Comparison of ENCODE assay signal across 18 cellular contexts in the genomic region with DNA sequence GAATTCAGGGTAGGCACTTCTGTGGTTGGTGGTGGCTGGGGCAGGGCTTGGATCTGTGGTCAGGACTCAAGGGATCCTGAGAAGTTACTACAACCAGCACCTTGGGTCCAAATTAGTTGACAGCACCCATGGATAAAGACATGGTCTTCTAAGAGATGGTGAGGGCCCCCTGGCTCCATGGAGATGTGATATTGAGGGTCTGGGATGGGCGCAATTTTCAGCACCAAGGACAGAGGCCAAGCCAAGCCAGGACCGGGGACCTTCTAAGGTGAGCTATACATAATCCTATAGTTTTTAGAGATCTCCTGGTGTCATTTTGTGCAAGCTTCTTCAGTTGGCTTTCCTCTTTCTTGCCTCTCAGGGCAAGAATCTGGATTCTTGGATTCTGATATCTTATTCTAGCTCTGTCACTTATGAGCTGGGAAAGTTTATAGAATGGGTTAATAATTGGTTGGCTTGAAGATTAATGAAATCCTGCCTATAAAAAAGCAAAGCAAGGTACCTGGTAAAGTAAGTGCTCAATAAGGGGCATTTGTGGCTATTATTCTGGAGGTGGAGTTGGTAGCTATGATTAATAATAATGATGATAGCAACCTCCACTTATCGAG.
A peak's percentile ranks its signal among the peaks of the same experiment; 100 is the strongest.
DNase-seq lines count a peak whose midpoint lies in the region; ATAC-seq and TF ChIP-seq lines count a peak whose summit lies in the region.
"Had no signal": no experiment of that assay in that cellular context is flagged by ENCODE, and none has a peak within 500 bp of the region (broad histone marks: within the 10 kb centered on the region; RNA-seq: fewer than 3 reads in every experiment).

No MANE protein-coding gene starts in this region.

- no peaks in the 10 kb centered on the region for H3K4me1 Mint-ChIP-seq in stimulated activated effector memory CD8-positive, alpha-beta T cell treated with anti-CD3 and anti-CD28 coated beads, Interleukin-12 subunit alpha, Interleukin-12 subunit beta, amount 100 ng/mL, for 72 hours

- ATAC-seq in PC-3, result no peak
- ATAC-seq in stimulated activated effector memory CD8-positive, alpha-beta T cell treated with anti-CD3 and anti-CD28 coated beads, Interleukin-12 subunit alpha, Interleukin-12 subunit beta, amount 100 ng/mL, for 72 hours, result no peak
- ATAC-seq: activated naive CD4-positive, alpha-beta T cell treated with anti-CD3 and anti-CD28 coated beads, Interleukin-2, amount 50 U/mL, for 72 hours; natural killer cell treated with Interleukin-12 subunit alpha and Interleukin-12 subunit beta and Interleukin-15 and Interleukin-18, amount 100 ng/mL, for 72 hours had no signal

- H3K4me2 ChIP-seq in PC-3 (ENCODE audit: low read length), result no peak overlapping the region

- H3K9me3 ChIP-seq in A673 (ENCODE audit: low read depth, low read length, poor library complexity, severe bottlenecking) (no peaks in the 10 kb centered on the region), PC-3 (ENCODE audit: low read length) (no peaks in the 10 kb centered on the region)
- H3K9me3 ChIP-seq in effector memory CD4-positive, alpha-beta T cell (ENCODE audit: control insufficient read depth, low read length), result no peaks in the 10 kb centered on the region
- H3K9me3 ChIP-seq: esophagus muscularis mucosa, tibial artery had no signal

- no peaks in the 10 kb centered on the region for H3K9me2 ChIP-seq in PC-3 (replicated peaks; ENCODE audit: low read length)

- H3K27ac ChIP-seq in A673 (ENCODE audit: low read depth, low read length, poor library complexity, severe bottlenecking) (no peak overlapping the region), PC-3 (ENCODE audit: low read length) (no peak overlapping the region)
- H3K27ac ChIP-seq in effector memory CD4-positive, alpha-beta T cell (ENCODE audit: insufficient read depth, low read length, poor library complexity, severe bottlenecking), result no peak overlapping the region
- H3K27ac ChIP-seq: brain microvascular endothelial cell, dorsolateral prefrontal cortex, esophagus muscularis mucosa, tibial artery had no signal

- no peaks in the 10 kb centered on the region for H3K36me3 Mint-ChIP-seq in stimulated activated effector memory CD8-positive, alpha-beta T cell treated with anti-CD3 and anti-CD28 coated beads, Interleukin-12 subunit alpha, Interleukin-12 subunit beta, amount 100 ng/mL, for 72 hours
- H3K36me3 Mint-ChIP-seq: activated naive CD4-positive, alpha-beta T cell treated with anti-CD3 and anti-CD28 coated beads, Interleukin-2, amount 50 U/mL, for 72 hours; natural killer cell treated with Interleukin-12 subunit alpha and Interleukin-12 subunit beta and Interleukin-15 and Interleukin-18, amount 100 ng/mL, for 72 hours had no signal

- no peak overlapping the region for H2AFZ ChIP-seq in PC-3 (ENCODE audit: low read length)

- H3K27ac Mint-ChIP-seq in stimulated activated effector memory CD8-positive, alpha-beta T cell treated with anti-CD3 and anti-CD28 coated beads, Interleukin-12 subunit alpha, Interleukin-12 subunit beta, amount 100 ng/mL, for 72 hours, result no peak overlapping the region
- H3K27ac Mint-ChIP-seq: activated naive CD4-positive, alpha-beta T cell treated with anti-CD3 and anti-CD28 coated beads, Interleukin-2, amount 50 U/mL, for 72 hours; natural killer cell treated with Interleukin-12 subunit alpha and Interleukin-12 subunit beta and Interleukin-15 and Interleukin-18, amount 100 ng/mL, for 72 hours had no signal

- no peak overlapping the region for H3K4me3 Mint-ChIP-seq in stimulated activated effector memory CD8-positive, alpha-beta T cell treated with anti-CD3 and anti-CD28 coated beads, Interleukin-12 subunit alpha, Interleukin-12 subunit beta, amount 100 ng/mL, for 72 hours
- H3K4me3 Mint-ChIP-seq: natural killer cell treated with Interleukin-12 subunit alpha and Interleukin-12 subunit beta and Interleukin-15 and Interleukin-18, amount 100 ng/mL, for 72 hours had no signal

- TF ChIP-seq CTCF in A673 (conservative IDR thresholded peaks at IDR 0.05; ENCODE audit: low read depth, low read length) (no peak), PC-3 (conservative IDR thresholded peaks at IDR 0.05; ENCODE audit: low read depth, low read length) (no peak)

- H3K79me2 ChIP-seq in PC-3 (ENCODE audit: low read length), result no peaks in the 10 kb centered on the region

- no peaks in the 10 kb centered on the region for H3F3A ChIP-seq in PC-3 (ENCODE audit: low read length, unreplicated experiment)

- no peaks in the 10 kb centered on the region for H3K4me1 ChIP-seq in A673 (ENCODE audit: insufficient read depth, low read length, poor library complexity, severe bottlenecking)
- 0 out of 2 replicates have a peak, but pooled peaks cover 4% of the 10 kb centered on the region for H3K4me1 ChIP-seq in PC-3 (ENCODE audit: insufficient read depth, low read length)
- H3K4me1 ChIP-seq in effector memory CD4-positive, alpha-beta T cell (ENCODE audit: control insufficient read depth, insufficient read depth, low read length, poor library complexity, severe bottlenecking), result no peaks in the 10 kb centered on the region
- H3K4me1 ChIP-seq: esophagus muscularis mucosa, tibial artery had no signal

- H3K4me3 ChIP-seq in A673 (ENCODE audit: low read depth, low read length, poor library complexity, severe bottlenecking) (no peak overlapping the region), PC-3 (ENCODE audit: low read length) (no peak overlapping the region)
- no peak overlapping the region for H3K4me3 ChIP-seq in effector memory CD4-positive, alpha-beta T cell (ENCODE audit: insufficient read depth, low read depth, low read length, poor library complexity, severe bottlenecking)
- H3K4me3 ChIP-seq: dorsolateral prefrontal cortex, esophagus muscularis mucosa, tibial artery had no signal

- intact Hi-C loops in A673 (cut with micrococcal nuclease; ENCODE audit: unreplicated experiment) (no loop called here), PC-3 (cut with micrococcal nuclease) (no loop called here)

- no peaks in the 10 kb centered on the region for H3K36me3 ChIP-seq in A673 (ENCODE audit: insufficient read depth, low read length, poor library complexity, severe bottlenecking)
- no peaks in the 10 kb centered on the region for H3K36me3 ChIP-seq in PC-3 (ENCODE audit: low read depth, low read length)
- no peaks in the 10 kb centered on the region for H3K36me3 ChIP-seq in effector memory CD4-positive, alpha-beta T cell (ENCODE audit: control insufficient read depth, insufficient read depth, low read length)
- H3K36me3 ChIP-seq: brain microvascular endothelial cell, esophagus muscularis mucosa, tibial artery had no signal

- peaks cover 2% of the 10 kb centered on the region for H3K9me3 Mint-ChIP-seq in stimulated activated effector memory CD8-positive, alpha-beta T cell treated with anti-CD3 and anti-CD28 coated beads, Interleukin-12 subunit alpha, Interleukin-12 subunit beta, amount 100 ng/mL, for 72 hours
- H3K9me3 Mint-ChIP-seq: natural killer cell treated with Interleukin-12 subunit alpha and Interleukin-12 subunit beta and Interleukin-15 and Interleukin-18, amount 100 ng/mL, for 72 hours had no signal

- H3K27me3 ChIP-seq in A673 (replicated peaks; ENCODE audit: insufficient read depth, low read depth, low read length, poor library complexity) (peaks cover 25% of the 10 kb centered on the region), PC-3 (ENCODE audit: low read length) (peaks cover 41% of the 10 kb centered on the region)
- no peaks in the 10 kb centered on the region for H3K27me3 ChIP-seq in effector memory CD4-positive, alpha-beta T cell (replicated peaks; ENCODE audit: control insufficient read depth, insufficient read depth, low read length, poor library complexity, severe bottlenecking)
- H3K27me3 ChIP-seq: brain microvascular endothelial cell, tibial artery had no signal

- CTCF ChIA-PET in A673 (lab: Charles Lee), result no interaction called here
- CTCF ChIA-PET in PC-3 (lab: Charles Lee), result no interaction called here

- no peak overlapping the region for H3K9ac ChIP-seq in PC-3 (ENCODE audit: low read length)

- POLR2A ChIA-PET in A673 (lab: Charles Lee; ENCODE audit: low non-redundant PET), result no interaction called here
- POLR2A ChIA-PET in PC-3 (lab: Charles Lee; ENCODE audit: unreplicated experiment), result no interaction called here

- no TSS peak for BruUV-seq in A673 (replicated peaks; lab: Mats Ljungman, UMichigan)
- BruUV-seq in PC-3 (replicated peaks; lab: Mats Ljungman, UMichigan), result no TSS peak

- no peaks in the 10 kb centered on the region for H4K20me1 ChIP-seq in PC-3 (ENCODE audit: low read length)

- DNase-seq in A673 (ENCODE audit: low spot score) (peak; percentile 18), ELR (ENCODE audit: low read depth) (peak; percentile 10), PC-3 (peak; percentile 17), glomerular visceral epithelial cell (ENCODE audit: extremely low spot score) (peak; percentile 1), NCI-H1930 (lab: John Stamatoyannopoulos, UW) (no peak), pons (ENCODE audit: low spot score) (no peak)
- no peak for DNase-seq in effector memory CD4-positive, alpha-beta T cell
- DNase-seq in stimulated activated effector memory CD8-positive, alpha-beta T cell treated with anti-CD3 and anti-CD28 coated beads, Interleukin-12 subunit alpha, Interleukin-12 subunit beta, amount 100 ng/mL, for 72 hours (ENCODE audit: low spot score in 2 of 2), result no peak
- DNase-seq: activated CD4-positive, CD25-positive, alpha-beta regulatory T cell treated with anti-CD3 and anti-CD28 coated beads, Interleukin-2, amount 50 U/mL, for 72 hours; brain microvascular endothelial cell; dorsolateral prefrontal cortex; glutamatergic neuron; NCI-H1436 treated with DMSO at 0.1 percent for 48 hours; stimulated activated CD4-positive, alpha-beta T cell treated with anti-CD3 and anti-CD28 coated beads, Interleukin-12 subunit alpha, Interleukin-12 subunit beta, amount 100 ng/mL, for 4 hours had no signal

Comparison
In these comparisons a context has a peak if more than half of its experiments do, and no peak if none do; other contexts are left out.
1. DNase-seq: peak in A673 (single experiment), ELR (single experiment), PC-3 (single experiment) and glomerular visceral epithelial cell (single experiment); none in NCI-H1930 (0 of 2), effector memory CD4-positive, alpha-beta T cell (0 of 3), pons (single experiment) and stimulated activated effector memory CD8-positive, alpha-beta T cell treated with anti-CD3 and anti-CD28 coated beads, Interleukin-12 subunit alpha, Interleukin-12 subunit beta, amount 100 ng/mL, for 72 hours (0 of 2).